Comparison of ENCODE assay signal across 16 cellular contexts in genomic region chr17:43616865-43617264, GRCh38. TPM values are rescaled to one million over a fixed set of nuclear protein-coding genes. Genes with fewer than 3 reads are reported as not detected.
A peak's percentile ranks its signal among the peaks of the same experiment; 100 is the strongest.
DNase-seq lines count a peak whose midpoint lies in the region; ATAC-seq, FAIRE-seq and TF ChIP-seq lines count a peak whose summit lies in the region.
"Had no signal": no experiment of that assay in that cellular context is flagged by ENCODE, and none has a peak within 500 bp of the region (broad histone marks: within the 10 kb centered on the region; RNA-seq: fewer than 3 reads in every experiment).

No MANE protein-coding gene starts in this region.

- no TSS peak for BruUV-seq in HepG2 (replicated peaks; lab: Mats Ljungman, UMichigan)

- H3K4me2 ChIP-seq in HepG2 (ENCODE audit: low read depth, low read length), result no peak overlapping the region
- H3K4me2 ChIP-seq: BLaER1 had no signal

- in situ Hi-C loops in HepG2 (cut with HindIII; ENCODE audit: extremely low pct_ligation_motif_present, low pct_unique_long_range_greater_than_20kb), result no loop called here

- intact Hi-C loops in HepG2 (cut with micrococcal nuclease; ENCODE audit: unreplicated experiment), result loop anchor here (5.0 kb wide), 1 partner anchor 50 kb away; no protein-coding TSS in a partner anchor

- no peak overlapping the region for H2AFZ ChIP-seq in HepG2 (ENCODE audit: low read length)

- CTCF ChIA-PET in HepG2 (lab: Yijun Ruan, JAX; ENCODE audit: low intra/inter-chr PET ratio, low total read pairs), result no interaction called here

- no peaks in the 10 kb centered on the region for H3K9me3 ChIP-seq in Peyer's patch
- no peaks in the 10 kb centered on the region for H3K9me3 ChIP-seq in HepG2 (ENCODE audit: low read length)
- H3K9me3 ChIP-seq in small intestine (ENCODE audit: control insufficient read depth, low read depth), result no peaks in the 10 kb centered on the region
- H3K9me3 ChIP-seq: BLaER1, HAP-1 had no signal

- POLR2A ChIA-PET in HepG2 (lab: Yijun Ruan, JAX), result no interaction called here

- H3K9ac ChIP-seq in HepG2 (ENCODE audit: insufficient read depth, low read depth, low read length), result no peak overlapping the region
- H3K9ac ChIP-seq: BLaER1 had no signal

- no peak for TF ChIP-seq POLR2A in Peyer's patch (IDR thresholded peaks at IDR 0.05)
- TF ChIP-seq POLR2A in HepG2 (IDR thresholded peaks at IDR 0.05; ENCODE audit: insufficient read depth in 1 of 2, low read depth in 2 of 2, low read length in 2 of 2), result no peak

- H3K4me3 ChIP-seq in Peyer's patch (no peak overlapping the region), HepG2 (replicated peaks in 1 of 3; ENCODE audit: insufficient read depth in 1 of 3, low read depth in 2 of 3, low read length in 3 of 3) (no peak overlapping the region), small intestine (ENCODE audit: low read depth in 1 of 2, low read length in 2 of 2) (no peak overlapping the region)
- H3K4me3 ChIP-seq: BLaER1, HAP-1 had no signal

- H3K36me3 ChIP-seq in Peyer's patch (no peaks in the 10 kb centered on the region), HepG2 (replicated peaks in 1 of 2; ENCODE audit: control insufficient read depth in 1 of 2, insufficient read depth in 2 of 2, low read length in 2 of 2) (no peaks in the 10 kb centered on the region), small intestine (ENCODE audit: control insufficient read depth in 2 of 2, insufficient read depth in 2 of 2, low read length in 2 of 2) (no peaks in the 10 kb centered on the region)
- H3K36me3 ChIP-seq: BLaER1, HAP-1 had no signal

- TF ChIP-seq RAD21 in HepG2 (CRISPR knock-in tag; IDR thresholded peaks at IDR 0.05), result no peak

- H3K27me3 ChIP-seq in Peyer's patch (no peaks in the 10 kb centered on the region), HepG2 (ENCODE audit: control insufficient read depth in 1 of 2, insufficient read depth in 2 of 2, low read length in 2 of 2) (peaks cover 0 to 8% of the 10 kb centered on the region in 2 experiments; a peak in 1 of 5 replicates), small intestine (ENCODE audit: control insufficient read depth in 2 of 2, insufficient read depth in 2 of 2, low read length in 2 of 2) (no peaks in the 10 kb centered on the region)
- H3K27me3 ChIP-seq: BLaER1 had no signal

- H4K20me1 ChIP-seq in HepG2 (ENCODE audit: insufficient read depth, low read length), result no peaks in the 10 kb centered on the region
- H4K20me1 ChIP-seq: BLaER1 had no signal

- TF ChIP-seq CTCF in Peyer's patch (IDR thresholded peaks at IDR 0.05), result no peak
- TF ChIP-seq CTCF in HepG2 (CRISPR knock-in tag; IDR thresholded peaks at IDR 0.05), result no peak

- no peak for TF ChIP-seq EP300 in HepG2 (IDR thresholded peaks at IDR 0.05; ENCODE audit: low read depth in 2 of 2, low read length in 2 of 2)
- TF ChIP-seq EP300 in HepG2 (CRISPR knock-in tag; IDR thresholded peaks at IDR 0.05; ENCODE audit: borderline replicate concordance), result no peak

- peak; percentile 45 for ATAC-seq in HepG2
- no peak for ATAC-seq in HG03457 (IDR thresholded peaks at IDR 0.05; ENCODE audit: unreplicated experiment)

- DNase-seq in Peyer's patch (peak in 2 of 3 donors; percentile 88 to 89), HepG2 (ENCODE audit: low spot score) (no peak), small intestine (peak; percentile 94), CD1c-positive myeloid dendritic cell (ENCODE audit: extremely low spot score) (no peak), NCI-H1417 treated with DMSO at 0.1 percent for 48 hours (lab: John Stamatoyannopoulos, UW) (no peak)
- DNase-seq: AML-193; CD4-positive, CD25-positive, alpha-beta regulatory T cell; DMS53; GF-D8; HFFc6 had no signal

- no peaks in the 10 kb centered on the region for H3K79me2 ChIP-seq in HepG2 (ENCODE audit: insufficient read depth, low read length)

- H3K27ac ChIP-seq in Peyer's patch (peak overlapping the region in 2 of 4 donors; percentile 44 to 55), HepG2 (ENCODE audit: extremely low read length, insufficient read depth, low read length) (no peak overlapping the region), small intestine (ENCODE audit: low read depth in 1 of 2, low read length in 1 of 2) (no peak overlapping the region)
- H3K27ac ChIP-seq: BLaER1 had no signal

- H3K4me1 ChIP-seq in Peyer's patch, result no peaks in the 10 kb centered on the region
- H3K4me1 ChIP-seq in HepG2 (ENCODE audit: insufficient read depth, low read length), result peaks cover 43% of the 10 kb centered on the region
- H3K4me1 ChIP-seq in small intestine (ENCODE audit: control insufficient read depth in 2 of 2, insufficient read depth in 1 of 2, low read depth in 1 of 2, low read length in 1 of 2), result peaks cover 0 to 5% of the 10 kb centered on the region in 2 donors
- H3K4me1 ChIP-seq: BLaER1, HAP-1 had no signal

- 16% methylated on average over 6 of the region's 6 CpGs for WGBS in HepG2 (ENCODE audit: low lambda C conversion rate)
- 29 to 73% (median 35%) methylated on average over 6 of the region's 6 CpGs for WGBS in small intestine, 3 donors

- FAIRE-seq in HepG2 (lab: Jason Lieb, UNC) (no peak), small intestine (lab: Jason Lieb, UNC) (no peak)
- FAIRE-seq: H1 had no signal

TF ChIP-seq in HepG2, 621 proteins besides CTCF, POLR2A, EP300 and RAD21:
- TF ChIP-seq TEAD3 (CRISPR knock-in tag; optimal IDR thresholded peaks at IDR 0.05; ENCODE audit: borderline replicate concordance), result peak; percentile 47
- no peak for TF ChIP-seq NFYC (CRISPR knock-in tag; IDR thresholded peaks at IDR 0.05)

RNA-seq across cellular contexts. Expression of gene MEOX1, which starts 44.9 kb away (rescaled TPM):
- total RNA-seq in Peyer's patch (1 to 10 TPM in 2 of 4 donors, under 1 TPM in 2; 0.54 to 3.3 (median 1.7) TPM), HepG2 (2016; rRNA removed; fragmentation: Illumina TruSeq; extraction: Trizol) (not detected in 2 replicates)
- total RNA-seq in HepG2 (2016; cell fraction: cytosol; rRNA removed; fragmentation: Illumina TruSeq; extraction: Trizol; ENCODE audit: low read depth), result not detected in 2 replicates
- total RNA-seq in HepG2 (2016; cell fraction: insoluble cytoplasmic fraction; rRNA removed; fragmentation: Illumina TruSeq; extraction: Trizol), result not detected in 2 replicates
- not detected in 2 replicates for total RNA-seq in HepG2 (2016; cell fraction: membrane; rRNA removed; fragmentation: Illumina TruSeq; extraction: Trizol)
- total RNA-seq in HepG2 (2016; cell fraction: nucleus; rRNA removed; fragmentation: Illumina TruSeq; extraction: Trizol), result not detected in 2 replicates
- polyA plus RNA-seq in HepG2 (2011; rRNA removed) (not detected in 2 replicates), small intestine (1 to 10 TPM in 1 of 3 donors, not detected in 2; 7.1 TPM)
- not detected in 2 replicates for polyA plus RNA-seq in HepG2 (2011; cell fraction: cytosol; rRNA removed)
- polyA plus RNA-seq in HepG2 (2011; cell fraction: nucleus; rRNA removed), result not detected in 2 replicates
- not detected in 2 replicates for polyA plus RNA-seq in HepG2 (2012)
- polyA plus RNA-seq in HepG2 (2016; cell fraction: cytosol; fragmentation: Illumina TruSeq; extraction: Trizol; ENCODE audit: low read depth), result not detected in 2 replicates
- not detected in 2 replicates for polyA plus RNA-seq in HepG2 (2016; cell fraction: insoluble cytoplasmic fraction; fragmentation: Illumina TruSeq; extraction: Trizol; ENCODE audit: low read depth)
- polyA plus RNA-seq in HepG2 (2016; cell fraction: membrane; fragmentation: Illumina TruSeq; extraction: Trizol; ENCODE audit: low read depth), result not detected in 2 replicates
- not detected in 2 replicates for polyA plus RNA-seq in HepG2 (2016; cell fraction: nucleus; fragmentation: Illumina TruSeq; extraction: Trizol; ENCODE audit: insufficient read depth, low read depth)
- polyA minus RNA-seq in HepG2 (2011; rRNA and poly(A)+ RNA removed; ENCODE audit: low replicate concordance), result 2.2 TPM in 1 of 2 replicates, not detected in the other
- not detected in 2 replicates for polyA minus RNA-seq in HepG2 (2011; cell fraction: cytosol; rRNA and poly(A)+ RNA removed)
- polyA minus RNA-seq in HepG2 (2011; cell fraction: nucleus; rRNA and poly(A)+ RNA removed), result not detected in 2 replicates
- total RNA-seq: H1, HFFc6, HT-29 had no signal
- polyA plus RNA-seq: H1, IgD-negative memory B cell had no signal

Comparison
In these comparisons a context has a peak if more than half of its experiments do, and no peak if none do; other contexts are left out.
1. DNase-seq: peak in Peyer's patch (2 of 3) and small intestine (single experiment); none in HepG2 (single experiment), CD1c-positive myeloid dendritic cell (single experiment) and NCI-H1417 treated with DMSO at 0.1 percent for 48 hours (single experiment).